18 cellular contexts compared by ENCODE assay signal in genomic region chr9:93211654-93212001, GRCh38. TPM values are rescaled to one million over a fixed set of nuclear protein-coding genes. Genes with fewer than 3 reads are reported as not detected.
DNase-seq lines count a peak whose midpoint lies in the region; ATAC-seq, FAIRE-seq and TF ChIP-seq lines count a peak whose summit lies in the region.
"Had no signal": no experiment of that assay in that cellular context is flagged by ENCODE, and none has a peak within 500 bp of the region (broad histone marks: within the 10 kb centered on the region; RNA-seq: fewer than 3 reads in every experiment).

No MANE protein-coding gene starts in this region.

- no peaks in the 10 kb centered on the region for H3K27me3 Mint-ChIP-seq in activated CD4-positive, alpha-beta T cell treated with anti-CD3 and anti-CD28 coated beads for 36 hours

- ATAC-seq in activated CD4-positive, alpha-beta T cell treated with anti-CD3 and anti-CD28 coated beads for 36 hours, result peak; percentile 47
- no peak for ATAC-seq in Right ventricle myocardium inferior
- ATAC-seq in GM21381 (IDR thresholded peaks at IDR 0.05; ENCODE audit: unreplicated experiment), result no peak
- no peak for ATAC-seq in GM19397 (IDR thresholded peaks at IDR 0.05; ENCODE audit: unreplicated experiment)
- ATAC-seq: CD8-positive, alpha-beta T cell had no signal

- peaks cover 2% of the 10 kb centered on the region for H3K36me3 Mint-ChIP-seq in activated CD4-positive, alpha-beta T cell treated with anti-CD3 and anti-CD28 coated beads for 36 hours (ENCODE audit: low read depth)
- H3K36me3 Mint-ChIP-seq: CD14-positive monocyte; CD8-positive, alpha-beta T cell had no signal

- POLR2A ChIA-PET in activated CD4-positive, alpha-beta T cell treated with anti-CD3 and anti-CD28 coated beads for 36 hours (lab: Charles Lee), result no interaction called here

- no peak overlapping the region for H3K27ac Mint-ChIP-seq in activated CD4-positive, alpha-beta T cell treated with anti-CD3 and anti-CD28 coated beads for 36 hours
- H3K27ac Mint-ChIP-seq: CD14-positive monocyte; CD8-positive, alpha-beta T cell had no signal

- H3K36me3 ChIP-seq in left ventricle myocardium inferior (no peaks in the 10 kb centered on the region), bronchial epithelial cell (ENCODE audit: control insufficient read depth, insufficient read depth, low read length) (no peaks in the 10 kb centered on the region)

- intact Hi-C loops in activated CD4-positive, alpha-beta T cell treated with anti-CD3 and anti-CD28 coated beads for 36 hours (cut with DNase I, micrococcal nuclease), result no loop called here
- intact Hi-C loops in left ventricle myocardium inferior (cut with micrococcal nuclease), result no loop called here
- intact Hi-C loops in Right ventricle myocardium inferior (cut with DNase I), result no loop called here

- TF ChIP-seq CTCF in left ventricle myocardium inferior (IDR thresholded peaks at IDR 0.05; ENCODE audit: borderline replicate concordance) (no peak), bronchial epithelial cell (IDR thresholded peaks at IDR 0.05; ENCODE audit: insufficient read depth, low read length, severe bottlenecking) (no peak)

- no peak for DNase-seq in activated CD4-positive, alpha-beta T cell treated with anti-CD3 and anti-CD28 coated beads for 36 hours
- no peak for DNase-seq in activated CD4-positive, alpha-beta T cell treated with anti-CD3 and anti-CD28 coated beads, Interleukin-2, amount 50 U/mL, for 48 hours
- no peak for DNase-seq in left ventricle myocardium inferior
- no peak for DNase-seq in Right ventricle myocardium inferior (ENCODE audit: missing footprints)
- no peak for DNase-seq in bronchial epithelial cell (ENCODE audit: low read depth)
- DNase-seq: CD8-positive, alpha-beta T cell; COR-L47; DMS153; DMS79 treated with DMSO at 0.1 percent for 48 hours; EL; GM23248; H7 had no signal

- H3K4me1 Mint-ChIP-seq in activated CD4-positive, alpha-beta T cell treated with anti-CD3 and anti-CD28 coated beads for 36 hours, result no peaks in the 10 kb centered on the region
- H3K4me1 Mint-ChIP-seq: CD14-positive monocyte had no signal

- no peak overlapping the region for H3K4me3 Mint-ChIP-seq in activated CD4-positive, alpha-beta T cell treated with anti-CD3 and anti-CD28 coated beads for 36 hours
- H3K4me3 Mint-ChIP-seq: CD14-positive monocyte; CD8-positive, alpha-beta T cell had no signal

- H3K9me3 ChIP-seq in left ventricle myocardium inferior (replicated peaks), result peaks cover 13% of the 10 kb centered on the region

- CTCF ChIA-PET in activated CD4-positive, alpha-beta T cell treated with anti-CD3 and anti-CD28 coated beads for 36 hours (lab: Charles Lee), result no interaction called here

- peak; percentile 84 for FAIRE-seq in bronchial epithelial cell (lab: Jason Lieb, UNC)
- FAIRE-seq: D721Med, G401.6 had no signal

- H3K27ac ChIP-seq in left ventricle myocardium inferior (replicated peaks), result peak overlapping the region; percentile 74
- H3K27ac ChIP-seq: 22Rv1, GM23248 had no signal

- H3K9me3 Mint-ChIP-seq in activated CD4-positive, alpha-beta T cell treated with anti-CD3 and anti-CD28 coated beads for 36 hours (ENCODE audit: low read depth), result peaks cover 4% of the 10 kb centered on the region

- peaks cover 68% of the 10 kb centered on the region for H3K4me1 ChIP-seq in left ventricle myocardium inferior

- H3K27me3 ChIP-seq in left ventricle myocardium inferior (ENCODE audit: low read depth) (no peaks in the 10 kb centered on the region), bronchial epithelial cell (ENCODE audit: control insufficient read depth, insufficient read depth, low read length) (peaks cover 2% of the 10 kb centered on the region)

- H3K4me3 ChIP-seq in left ventricle myocardium inferior, result no peak overlapping the region
- H3K4me3 ChIP-seq in bronchial epithelial cell (ENCODE audit: low read depth, low read length), result no peak overlapping the region
- H3K4me3 ChIP-seq: GM23248 had no signal

RNA-seq across cellular contexts. Expression of gene WNK2, which starts 27.7 kb away (rescaled TPM):
- total RNA-seq in activated CD4-positive, alpha-beta T cell treated with anti-CD3 and anti-CD28 coated beads for 36 hours, result 1 to 10 TPM; 3.3 to 4.6 TPM
- total RNA-seq in left ventricle myocardium inferior, result 218 TPM
- 200 TPM for total RNA-seq in Right ventricle myocardium inferior
- under 0.01 and 0.64 TPM in 2 replicates for total RNA-seq in bronchial epithelial cell
- total RNA-seq: GM23248 had no signal

Comparison
In these comparisons a context has a peak if more than half of its experiments do, and no peak if none do; other contexts are left out.
1. RNA of gene WNK2, which starts 27.7 kb away (total RNA-seq): 218 TPM in left ventricle myocardium inferior (single experiment) and 200 TPM in Right ventricle myocardium inferior (single experiment); 3.3 to 4.6 TPM in activated CD4-positive, alpha-beta T cell treated with anti-CD3 and anti-CD28 coated beads for 36 hours and under 0.01 to 0.64 TPM in bronchial epithelial cell; every median in the first group is over 10 times any median in the second.